1 cellular context compared by ENCODE assay signal in the genomic region with DNA sequence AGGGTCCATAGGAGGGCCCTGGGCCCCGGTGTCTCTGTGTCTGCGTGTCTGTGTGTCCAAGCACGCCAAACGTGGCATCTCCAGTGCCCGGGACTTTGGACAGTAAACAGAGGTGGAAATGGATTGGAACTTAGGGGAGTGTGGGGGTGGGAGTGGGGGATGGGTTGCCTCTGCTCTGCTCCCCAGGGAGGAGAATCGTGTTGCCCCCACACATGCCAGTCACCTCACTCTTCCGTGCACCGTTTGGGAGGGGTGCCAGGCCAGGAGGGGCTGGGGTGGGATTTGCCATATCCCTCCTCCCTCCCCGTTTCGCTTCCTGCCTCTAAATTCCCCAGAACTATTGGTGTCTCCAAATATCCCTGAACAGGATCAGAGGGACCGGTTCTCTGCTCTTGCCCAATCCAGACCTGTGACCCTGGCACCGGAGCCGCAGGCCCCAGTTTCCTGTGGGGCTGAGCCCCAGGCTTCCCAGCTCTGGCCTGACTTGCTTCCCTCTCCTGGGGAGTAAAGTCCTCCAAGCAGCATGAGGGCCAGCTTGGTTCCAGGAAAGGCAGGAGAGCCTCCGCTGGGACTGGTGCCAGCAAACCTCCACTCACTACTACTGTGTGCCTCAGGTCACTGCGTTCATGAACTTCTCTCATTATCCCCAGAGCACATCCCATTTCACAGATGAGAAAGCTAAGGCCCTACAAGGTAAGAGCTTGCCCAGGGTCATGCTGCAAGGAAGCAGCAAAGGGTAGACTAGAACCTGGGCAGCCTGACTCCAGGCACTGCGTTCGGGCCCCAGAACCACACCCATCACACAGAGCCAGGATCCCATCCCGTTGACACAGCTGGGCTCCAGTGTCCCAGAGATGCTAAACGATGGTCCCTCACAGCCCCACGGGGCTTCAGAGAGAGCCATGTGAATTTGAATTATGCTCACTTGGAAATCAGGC.
TF ChIP-seq lines count a peak whose summit lies in the region.

ASGR1 (minus strand) TSS at position 54 of the 938 bp plus-strand sequence. CDS start 807 bp downstream, outside the sequence.

TF ChIP-seq in HepG2, 621 proteins besides CTCF, POLR2A, EP300 and RAD21 (continued from another document and continues in another):
- TF ChIP-seq, protein P1, sequence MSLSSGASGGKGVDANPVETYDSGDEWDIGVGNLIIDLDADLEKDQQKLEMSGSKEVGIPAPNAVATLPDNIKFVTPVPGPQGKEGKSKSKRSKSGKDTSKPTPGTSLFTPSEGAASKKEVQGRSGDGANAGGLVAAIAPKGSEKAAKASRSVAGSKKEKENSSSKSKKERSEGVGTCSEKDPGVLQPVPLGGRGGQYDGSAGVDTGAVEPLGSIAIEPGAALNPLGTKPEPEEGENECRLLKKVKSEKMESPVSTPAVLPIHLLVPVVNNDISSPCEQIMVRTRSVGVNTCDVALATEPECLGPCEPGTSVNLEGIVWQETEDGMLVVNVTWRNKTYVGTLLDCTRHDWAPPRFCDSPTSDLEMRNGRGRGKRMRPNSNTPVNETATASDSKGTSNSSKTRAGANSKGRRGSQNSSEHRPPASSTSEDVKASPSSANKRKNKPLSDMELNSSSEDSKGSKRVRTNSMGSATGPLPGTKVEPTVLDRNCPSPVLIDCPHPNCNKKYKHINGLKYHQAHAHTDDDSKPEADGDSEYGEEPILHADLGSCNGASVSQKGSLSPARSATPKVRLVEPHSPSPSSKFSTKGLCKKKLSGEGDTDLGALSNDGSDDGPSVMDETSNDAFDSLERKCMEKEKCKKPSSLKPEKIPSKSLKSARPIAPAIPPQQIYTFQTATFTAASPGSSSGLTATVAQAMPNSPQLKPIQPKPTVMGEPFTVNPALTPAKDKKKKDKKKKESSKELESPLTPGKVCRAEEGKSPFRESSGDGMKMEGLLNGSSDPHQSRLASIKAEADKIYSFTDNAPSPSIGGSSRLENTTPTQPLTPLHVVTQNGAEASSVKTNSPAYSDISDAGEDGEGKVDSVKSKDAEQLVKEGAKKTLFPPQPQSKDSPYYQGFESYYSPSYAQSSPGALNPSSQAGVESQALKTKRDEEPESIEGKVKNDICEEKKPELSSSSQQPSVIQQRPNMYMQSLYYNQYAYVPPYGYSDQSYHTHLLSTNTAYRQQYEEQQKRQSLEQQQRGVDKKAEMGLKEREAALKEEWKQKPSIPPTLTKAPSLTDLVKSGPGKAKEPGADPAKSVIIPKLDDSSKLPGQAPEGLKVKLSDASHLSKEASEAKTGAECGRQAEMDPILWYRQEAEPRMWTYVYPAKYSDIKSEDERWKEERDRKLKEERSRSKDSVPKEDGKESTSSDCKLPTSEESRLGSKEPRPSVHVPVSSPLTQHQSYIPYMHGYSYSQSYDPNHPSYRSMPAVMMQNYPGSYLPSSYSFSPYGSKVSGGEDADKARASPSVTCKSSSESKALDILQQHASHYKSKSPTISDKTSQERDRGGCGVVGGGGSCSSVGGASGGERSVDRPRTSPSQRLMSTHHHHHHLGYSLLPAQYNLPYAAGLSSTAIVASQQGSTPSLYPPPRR (CRISPR knock-in tag; IDR thresholded peaks at IDR 0.05; ENCODE audit: borderline replicate concordance): peak; percentile 61; the same call in 1 of the 2 replicates
- TF ChIP-seq, protein P2, sequence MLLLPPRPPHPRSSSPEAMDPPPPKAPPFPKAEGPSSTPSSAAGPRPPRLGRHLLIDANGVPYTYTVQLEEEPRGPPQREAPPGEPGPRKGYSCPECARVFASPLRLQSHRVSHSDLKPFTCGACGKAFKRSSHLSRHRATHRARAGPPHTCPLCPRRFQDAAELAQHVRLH (CRISPR knock-in tag; IDR thresholded peaks at IDR 0.05; ENCODE audit: borderline replicate concordance, low read depth): peak; percentile 96
- peak; percentile 59; the same call in 1 of the 2 replicates for TF ChIP-seq MIXL1 (CRISPR knock-in tag; IDR thresholded peaks at IDR 0.05)
- peak; percentile 49; the same call in 1 of the 2 replicates for TF ChIP-seq ZKSCAN1 (IDR thresholded peaks at IDR 0.05; ENCODE audit: low read length)
- TF ChIP-seq, protein P3, sequence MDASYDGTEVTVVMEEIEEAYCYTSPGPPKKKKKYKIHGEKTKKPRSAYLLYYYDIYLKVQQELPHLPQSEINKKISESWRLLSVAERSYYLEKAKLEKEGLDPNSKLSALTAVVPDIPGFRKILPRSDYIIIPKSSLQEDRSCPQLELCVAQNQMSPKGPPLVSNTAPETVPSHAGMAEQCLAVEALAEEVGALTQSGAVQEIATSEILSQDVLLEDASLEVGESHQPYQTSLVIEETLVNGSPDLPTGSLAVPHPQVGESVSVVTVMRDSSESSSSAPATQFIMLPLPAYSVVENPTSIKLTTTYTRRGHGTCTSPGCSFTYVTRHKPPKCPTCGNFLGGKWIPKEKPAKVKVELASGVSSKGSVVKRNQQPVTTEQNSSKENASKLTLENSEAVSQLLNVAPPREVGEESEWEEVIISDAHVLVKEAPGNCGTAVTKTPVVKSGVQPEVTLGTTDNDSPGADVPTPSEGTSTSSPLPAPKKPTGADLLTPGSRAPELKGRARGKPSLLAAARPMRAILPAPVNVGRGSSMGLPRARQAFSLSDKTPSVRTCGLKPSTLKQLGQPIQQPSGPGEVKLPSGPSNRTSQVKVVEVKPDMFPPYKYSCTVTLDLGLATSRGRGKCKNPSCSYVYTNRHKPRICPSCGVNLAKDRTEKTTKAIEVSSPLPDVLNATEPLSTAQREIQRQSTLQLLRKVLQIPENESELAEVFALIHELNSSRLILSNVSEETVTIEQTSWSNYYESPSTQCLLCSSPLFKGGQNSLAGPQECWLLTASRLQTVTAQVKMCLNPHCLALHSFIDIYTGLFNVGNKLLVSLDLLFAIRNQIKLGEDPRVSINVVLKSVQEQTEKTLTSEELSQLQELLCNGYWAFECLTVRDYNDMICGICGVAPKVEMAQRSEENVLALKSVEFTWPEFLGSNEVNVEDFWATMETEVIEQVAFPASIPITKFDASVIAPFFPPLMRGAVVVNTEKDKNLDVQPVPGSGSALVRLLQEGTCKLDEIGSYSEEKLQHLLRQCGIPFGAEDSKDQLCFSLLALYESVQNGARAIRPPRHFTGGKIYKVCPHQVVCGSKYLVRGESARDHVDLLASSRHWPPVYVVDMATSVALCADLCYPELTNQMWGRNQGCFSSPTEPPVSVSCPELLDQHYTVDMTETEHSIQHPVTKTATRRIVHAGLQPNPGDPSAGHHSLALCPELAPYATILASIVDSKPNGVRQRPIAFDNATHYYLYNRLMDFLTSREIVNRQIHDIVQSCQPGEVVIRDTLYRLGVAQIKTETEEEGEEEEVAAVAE (CRISPR knock-in tag; IDR thresholded peaks at IDR 0.05; ENCODE audit: borderline replicate concordance): peak; percentile 80
- no peak for TF ChIP-seq ZNF713 (CRISPR knock-in tag; IDR thresholded peaks at IDR 0.05)
- no peak for TF ChIP-seq IKZF4 (CRISPR knock-in tag; IDR thresholded peaks at IDR 0.05; ENCODE audit: borderline replicate concordance, low read depth, not compliant biosample characterization)
- peak; percentile 44; the same call in 1 of the 2 replicates for TF ChIP-seq ZNF441 (CRISPR knock-in tag; IDR thresholded peaks at IDR 0.05; ENCODE audit: borderline replicate concordance)
- TF ChIP-seq SMC3 (IDR thresholded peaks at IDR 0.05; ENCODE audit: low read length): no peak; the same call in 1 of the 2 replicates
- peak; percentile 84 to 91 for TF ChIP-seq NR2F1 (CRISPR knock-in tag; IDR thresholded peaks at IDR 0.05)
- no peak for TF ChIP-seq NR1H2 (CRISPR knock-in tag; IDR thresholded peaks at IDR 0.05; ENCODE audit: borderline replicate concordance, low read depth)
- peak; percentile 57 for TF ChIP-seq HNRNPK (IDR thresholded peaks at IDR 0.05; ENCODE audit: low read depth, low read length, poor library complexity, severe bottlenecking)
- TF ChIP-seq ZNF564 (CRISPR knock-in tag; IDR thresholded peaks at IDR 0.05): 0 out of 2 replicates have a peak, but pooled peaks have one; percentile 51
- TF ChIP-seq SIN3A (IDR thresholded peaks at IDR 0.05; ENCODE audit: borderline replicate concordance, low read depth, low read length): peak; percentile 89; the same call in 1 of the 2 replicates
- no peak for TF ChIP-seq EHMT2 (IDR thresholded peaks at IDR 0.05; ENCODE audit: borderline replicate concordance, low read depth, low read length)
- TF ChIP-seq ZNF260 (CRISPR knock-in tag; IDR thresholded peaks at IDR 0.05; ENCODE audit: borderline replicate concordance, low read depth): no peak
- no peak for TF ChIP-seq HDAC6 (IDR thresholded peaks at IDR 0.05; ENCODE audit: low read depth, low read length)
- peak; percentile 76 for TF ChIP-seq ZNF317 (CRISPR knock-in tag; IDR thresholded peaks at IDR 0.05)
- TF ChIP-seq ZNF383 (CRISPR knock-in tag; IDR thresholded peaks at IDR 0.05; ENCODE audit: borderline replicate concordance): no peak
- peak; percentile 67; the same call in 1 of the 2 replicates for TF ChIP-seq SNAI1 (CRISPR knock-in tag; IDR thresholded peaks at IDR 0.05; ENCODE audit: borderline replicate concordance)
- peak; percentile 86; the same call in 1 of the 2 replicates for TF ChIP-seq ZNF746 (CRISPR knock-in tag; IDR thresholded peaks at IDR 0.05)
- no peak for TF ChIP-seq NFYC (CRISPR knock-in tag; IDR thresholded peaks at IDR 0.05)
- TF ChIP-seq FOXK1 (CRISPR knock-in tag; IDR thresholded peaks at IDR 0.05; ENCODE audit: borderline replicate concordance, low read depth): peak; percentile 64; the same call in 1 of the 2 replicates
- peak; percentile 87 for TF ChIP-seq HNRNPL (IDR thresholded peaks at IDR 0.05; ENCODE audit: low read depth, low read length)
- TF ChIP-seq PAX8 (CRISPR knock-in tag; IDR thresholded peaks at IDR 0.05; ENCODE audit: borderline replicate concordance): no peak; the same call in 1 of the 2 replicates
- TF ChIP-seq SMAD9 (CRISPR knock-in tag; IDR thresholded peaks at IDR 0.05): no peak
- no peak for TF ChIP-seq ETS1 (CRISPR knock-in tag; IDR thresholded peaks at IDR 0.05)
- peak; percentile 56 for TF ChIP-seq ZNF24 (IDR thresholded peaks at IDR 0.05)
- TF ChIP-seq NFRKB (IDR thresholded peaks at IDR 0.05): no peak
- TF ChIP-seq ZNF296 (CRISPR knock-in tag; conservative IDR thresholded peaks at IDR 0.05): no peak; the same call in 1 of the 2 replicates
- TF ChIP-seq ZMYM2 (CRISPR knock-in tag; IDR thresholded peaks at IDR 0.05): peak; percentile 99
- no peak for TF ChIP-seq NFE2 (CRISPR knock-in tag; IDR thresholded peaks at IDR 0.05)
- TF ChIP-seq KLF13 (CRISPR knock-in tag; IDR thresholded peaks at IDR 0.05): no peak
- no peak for TF ChIP-seq ZNF224 (CRISPR knock-in tag; IDR thresholded peaks at IDR 0.05)
- TF ChIP-seq ZNF318 (CRISPR knock-in tag; IDR thresholded peaks at IDR 0.05): no peak
- no peak for TF ChIP-seq ZNF766 (CRISPR knock-in tag; IDR thresholded peaks at IDR 0.05; ENCODE audit: borderline replicate concordance)
- no peak for TF ChIP-seq ISX (CRISPR knock-in tag; conservative IDR thresholded peaks at IDR 0.05)
- TF ChIP-seq ADNP (CRISPR knock-in tag; IDR thresholded peaks at IDR 0.05): peak; percentile 99
- TF ChIP-seq ZNF256 (CRISPR knock-in tag; conservative IDR thresholded peaks at IDR 0.05): no peak
- no peak for TF ChIP-seq RARG (CRISPR knock-in tag; IDR thresholded peaks at IDR 0.05; ENCODE audit: low read depth)
- no peak for TF ChIP-seq FIP1L1 (IDR thresholded peaks at IDR 0.05; ENCODE audit: borderline replicate concordance, insufficient read depth, low read depth, low read length)
